1 cellular context compared by ENCODE assay signal in genomic region chr11:77596626-77597025, GRCh38.
TF ChIP-seq lines count a peak whose summit lies in the region.

No MANE protein-coding gene starts in this region.

TF ChIP-seq in HepG2, 621 proteins besides CTCF, POLR2A, EP300 and RAD21:
- TF ChIP-seq KLF12 (CRISPR knock-in tag; IDR thresholded peaks at IDR 0.05; ENCODE audit: borderline replicate concordance): no peak
- TF ChIP-seq CEBPB (IDR thresholded peaks at IDR 0.05; ENCODE audit: borderline replicate concordance, low read depth, low read length): peak; percentile 6; the same call in 1 of the 2 replicates
- no peak for TF ChIP-seq ETV5 (CRISPR knock-in tag; IDR thresholded peaks at IDR 0.05; ENCODE audit: borderline replicate concordance)
